Comparison of ENCODE assay signal across 10 cellular contexts in the genomic region with DNA sequence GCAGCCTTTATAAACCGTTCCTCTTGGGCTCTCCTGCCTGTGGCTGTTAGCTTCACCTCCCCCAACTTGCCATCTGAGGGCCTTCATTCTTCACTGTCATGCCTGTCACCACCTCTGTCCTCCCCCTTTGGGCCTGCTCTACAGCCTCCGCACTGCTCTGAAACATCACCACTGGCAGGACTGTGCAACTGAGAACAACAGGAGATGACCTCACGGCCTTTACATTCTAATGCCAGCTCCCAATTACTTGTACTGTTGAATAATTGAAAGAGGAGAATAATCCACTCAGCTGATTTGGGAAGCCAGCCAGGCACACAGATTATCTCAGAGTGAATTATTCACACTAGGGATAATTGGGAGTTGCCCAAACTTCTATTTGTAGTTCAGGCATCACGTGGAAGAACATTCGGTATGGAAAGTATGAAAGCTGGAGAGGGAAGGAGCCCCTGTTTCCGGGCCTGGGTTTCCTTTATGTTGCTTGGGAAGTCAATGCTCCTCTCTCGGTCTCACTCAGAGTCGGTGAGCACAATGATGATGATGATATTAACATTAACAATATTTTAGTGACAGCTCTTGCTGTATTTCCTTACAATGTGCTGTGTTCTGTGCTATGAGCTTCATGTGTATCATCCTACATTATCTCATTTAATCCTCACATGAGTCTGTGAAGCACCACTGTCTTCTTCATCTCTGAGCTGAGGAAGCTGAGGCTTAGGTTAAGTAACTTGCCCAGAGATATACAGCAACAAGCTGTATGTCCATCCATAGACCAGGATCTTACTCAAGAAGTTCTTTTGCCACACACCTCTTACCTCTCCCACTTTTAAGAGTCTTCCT.
DNase-seq lines count a peak whose midpoint lies in the region; ATAC-seq and TF ChIP-seq lines count a peak whose summit lies in the region.
"Had no signal": no experiment of that assay in that cellular context is flagged by ENCODE, and none has a peak within 500 bp of the region (broad histone marks: within the 10 kb centered on the region; RNA-seq: fewer than 3 reads in every experiment).

No MANE protein-coding gene starts in this region.

- no peak overlapping the region for H3K4me2 ChIP-seq in neural progenitor cell

- no peak for ATAC-seq in activated naive CD4-positive, alpha-beta T cell treated with anti-CD3 and anti-CD28 coated beads, Interleukin-2, amount 50 U/mL, for 72 hours
- no peak for ATAC-seq in GM21367 (IDR thresholded peaks at IDR 0.05; ENCODE audit: unreplicated experiment)

- H3K27ac Mint-ChIP-seq in MCF 10A (ENCODE audit: low read depth, unreplicated experiment) (no peak overlapping the region), neural progenitor cell (peak overlapping the region; percentile 95)
- peak overlapping the region in 1 of 2 donors; percentile 79 for H3K27ac Mint-ChIP-seq in activated naive CD4-positive, alpha-beta T cell treated with anti-CD3 and anti-CD28 coated beads, Interleukin-2, amount 50 U/mL, for 72 hours

- H3K9ac ChIP-seq in neural progenitor cell: no peak overlapping the region

- DNase-seq in breast epithelium (ENCODE audit: low spot score in 2 of 2) (no peak), MCF 10A (ENCODE audit: unreplicated experiment) (no peak), fibroblast of the conjunctiva (ENCODE audit: low read depth) (peak; percentile 17), neural progenitor cell (ENCODE audit: low spot score) (peak; percentile 34), KBM-7 (no peak)
- no peak for DNase-seq in activated naive CD4-positive, alpha-beta T cell treated with anti-CD3 and anti-CD28 coated beads, Interleukin-2, amount 50 U/mL, for 72 hours (ENCODE audit: low spot score in 2 of 2)
- DNase-seq in stimulated activated CD4-positive, alpha-beta T cell treated with anti-CD3 and anti-CD28 coated beads, Interleukin-2, amount 100 ng/mL, for 48 hours: no peak
- DNase-seq: ACHN had no signal

- H3K4me1 Mint-ChIP-seq in MCF 10A (ENCODE audit: insufficient read depth, unreplicated experiment): peaks cover 6% of the 10 kb centered on the region
- H3K4me1 Mint-ChIP-seq in neural progenitor cell: peaks cover 44% of the 10 kb centered on the region

- peaks cover 11% of the 10 kb centered on the region for H3K36me3 Mint-ChIP-seq in MCF 10A (ENCODE audit: insufficient read depth, unreplicated experiment)
- H3K36me3 Mint-ChIP-seq in neural progenitor cell: peaks cover 2% of the 10 kb centered on the region
- no peaks in the 10 kb centered on the region for H3K36me3 Mint-ChIP-seq in activated naive CD4-positive, alpha-beta T cell treated with anti-CD3 and anti-CD28 coated beads, Interleukin-2, amount 50 U/mL, for 72 hours

- BruUV-seq in MCF 10A (replicated peaks; lab: Mats Ljungman, UMichigan): no TSS peak

- H3K27ac ChIP-seq in breast epithelium (peak overlapping the region; percentile 52 to 76), neural progenitor cell (no peak overlapping the region)
- H3K27ac ChIP-seq: epithelial cell of prostate had no signal

- intact Hi-C loops in breast epithelium (cut with DNase I; ENCODE audit: low total_unique reads) (no loop called here), MCF 10A (cut with micrococcal nuclease) (no loop called here)

- H2AFZ ChIP-seq in neural progenitor cell (replicated peaks): no peak overlapping the region

- H3K79me2 ChIP-seq in neural progenitor cell (ENCODE audit: low read depth): no peaks in the 10 kb centered on the region

- in situ Hi-C loops in KBM-7 (cut with MboI; ENCODE audit: low pct_unique_long_range_greater_than_20kb, low sequenced_read_pairs): no loop called here

- TF ChIP-seq CTCF in breast epithelium (IDR thresholded peaks at IDR 0.05) (no peak), MCF 10A (IDR thresholded peaks at IDR 0.05; ENCODE audit: unreplicated experiment) (no peak), neural progenitor cell (IDR thresholded peaks at IDR 0.05) (no peak)

- no peaks in the 10 kb centered on the region for H4K20me1 ChIP-seq in neural progenitor cell (ENCODE audit: low read depth)

- H3K27me3 Mint-ChIP-seq in MCF 10A (ENCODE audit: insufficient read depth, unreplicated experiment) (no peaks in the 10 kb centered on the region), neural progenitor cell (ENCODE audit: insufficient read depth, low read depth) (peaks cover under 1% of the 10 kb centered on the region)

- H3K4me1 ChIP-seq in breast epithelium: no peaks in the 10 kb centered on the region
- H3K4me1 ChIP-seq in neural progenitor cell: peaks cover 28% of the 10 kb centered on the region

- H3K4me3 ChIP-seq in breast epithelium: no peak overlapping the region
- H3K4me3 ChIP-seq in neural progenitor cell: no peak overlapping the region

- H3F3A ChIP-seq in neural progenitor cell (ENCODE audit: low read depth): no peaks in the 10 kb centered on the region

- H3K36me3 ChIP-seq in breast epithelium (no peaks in the 10 kb centered on the region), neural progenitor cell (no peaks in the 10 kb centered on the region)

- H3K4me3 Mint-ChIP-seq in MCF 10A (ENCODE audit: unreplicated experiment): no peak overlapping the region
- H3K4me3 Mint-ChIP-seq in neural progenitor cell: no peak overlapping the region

- H3K9me3 Mint-ChIP-seq in MCF 10A (ENCODE audit: unreplicated experiment) (no peaks in the 10 kb centered on the region), neural progenitor cell (no peaks in the 10 kb centered on the region)
- no peaks in the 10 kb centered on the region for H3K9me3 Mint-ChIP-seq in activated naive CD4-positive, alpha-beta T cell treated with anti-CD3 and anti-CD28 coated beads, Interleukin-2, amount 50 U/mL, for 72 hours

- H3K27me3 ChIP-seq in breast epithelium: no peaks in the 10 kb centered on the region
- no peaks in the 10 kb centered on the region for H3K27me3 ChIP-seq in neural progenitor cell

- POLR2A ChIA-PET in MCF 10A (lab: Yijun Ruan, JAX): no interaction called here

- H3K9me3 ChIP-seq in breast epithelium (no peaks in the 10 kb centered on the region), neural progenitor cell (ENCODE audit: low read depth) (no peaks in the 10 kb centered on the region)

- TF ChIP-seq POLR2A in breast epithelium (IDR thresholded peaks at IDR 0.05): no peak

- CTCF ChIA-PET in MCF 10A (lab: Yijun Ruan, JAX): no interaction called here

Comparison
In these comparisons a context has a peak if more than half of its experiments do, and no peak if none do; other contexts are left out.
1. DNase-seq: peak in fibroblast of the conjunctiva (single experiment) and neural progenitor cell (single experiment); none in breast epithelium (0 of 2), MCF 10A (single experiment), activated naive CD4-positive, alpha-beta T cell treated with anti-CD3 and anti-CD28 coated beads, Interleukin-2, amount 50 U/mL, for 72 hours (0 of 2), stimulated activated CD4-positive, alpha-beta T cell treated with anti-CD3 and anti-CD28 coated beads, Interleukin-2, amount 100 ng/mL, for 48 hours (0 of 2) and KBM-7 (single experiment).